19 cellular contexts compared by ENCODE assay signal in genomic region chr1:156712626-156713025, GRCh38. TPM values are rescaled to one million over a fixed set of nuclear protein-coding genes. Genes with fewer than 3 reads are reported as not detected.
DNase-seq lines count a peak whose midpoint lies in the region; ATAC-seq and TF ChIP-seq lines count a peak whose summit lies in the region.
"Had no signal": no experiment of that assay in that cellular context is flagged by ENCODE, and none has a peak within 500 bp of the region (broad histone marks: within the 10 kb centered on the region; RNA-seq: fewer than 3 reads in every experiment).

No MANE protein-coding gene starts in this region.

- WGBS in mesodermal cell (ENCODE audit: insufficient coverage in 2 of 2), 2 experiments: 68 to 69% methylated on average over 2 to 3 of the region's 3 CpGs

- POLR2A ChIA-PET in naive thymus-derived CD4-positive, alpha-beta T cell (lab: Charles Lee): interaction anchor here (0.5 kb wide), 1 partner anchor 759 kb away, joined by 3 read pairs; no protein-coding TSS in a partner anchor
- POLR2A ChIA-PET in CD4-positive, alpha-beta T cell (lab: Charles Lee): interaction anchor here (0.8 kb wide), 1 partner anchor 9 kb away, joined by 4 read pairs; no protein-coding TSS in a partner anchor

- H3K36me3 Mint-ChIP-seq in HFFc6 (ENCODE audit: low read depth): peaks cover 12% of the 10 kb centered on the region
- peaks cover 0 to 9% (median 0%) of the 10 kb centered on the region in 5 donors for H3K36me3 Mint-ChIP-seq in naive thymus-derived CD4-positive, alpha-beta T cell
- H3K36me3 Mint-ChIP-seq in CD4-positive, alpha-beta T cell (ENCODE audit: low read depth): peaks cover 23% of the 10 kb centered on the region

- H3K9me3 ChIP-seq in breast epithelium (no peaks in the 10 kb centered on the region), mesodermal cell (ENCODE audit: control insufficient read depth, low read length) (no peaks in the 10 kb centered on the region)
- no peaks in the 10 kb centered on the region for H3K9me3 ChIP-seq in naive thymus-derived CD4-positive, alpha-beta T cell (ENCODE audit: control insufficient read depth in 2 of 3, low read length in 3 of 3)
- H3K9me3 ChIP-seq in CD4-positive, alpha-beta T cell (ENCODE audit: control insufficient read depth, low read length): no peaks in the 10 kb centered on the region

- peak overlapping the region; percentile 4; the same call in 1 of the 2 replicates for H3K27ac ChIP-seq in C4-2B
- H3K27ac ChIP-seq in breast epithelium: peak overlapping the region; percentile 60 to 94
- peak overlapping the region; percentile 47 for H3K27ac ChIP-seq in mesodermal cell (ENCODE audit: low read depth, low read length, severe bottlenecking)
- H3K27ac ChIP-seq in naive thymus-derived CD4-positive, alpha-beta T cell (ENCODE audit: low read depth, low read length): no peak overlapping the region
- no peak overlapping the region for H3K27ac ChIP-seq in CD4-positive, alpha-beta T cell (ENCODE audit: low read depth, low read length)
- H3K27ac ChIP-seq: SK-N-MC had no signal

- TF ChIP-seq POLR2A in breast epithelium (IDR thresholded peaks at IDR 0.05): no peak

- no peak for ATAC-seq in naive thymus-derived CD4-positive, alpha-beta T cell
- no peak for ATAC-seq in CD4-positive, alpha-beta T cell (ENCODE audit: poor library complexity)
- ATAC-seq: activated T-cell treated with anti-CD3 and anti-CD28 coated beads, Interleukin-2, amount 50 U/mL, for 4 hours; left colon had no signal

- H3K27ac Mint-ChIP-seq in HFFc6: peak overlapping the region; percentile 18; the same call in 1 of the 2 replicates
- H3K27ac Mint-ChIP-seq in naive thymus-derived CD4-positive, alpha-beta T cell: no peak overlapping the region
- no peak overlapping the region for H3K27ac Mint-ChIP-seq in CD4-positive, alpha-beta T cell
- H3K27ac Mint-ChIP-seq: activated naive CD4-positive, alpha-beta T cell treated with anti-CD3 and anti-CD28 coated beads, Interleukin-2, amount 50 U/mL, for 24 hours had no signal

- H3K4me1 Mint-ChIP-seq in HFFc6 (ENCODE audit: low read depth): peaks cover 73% of the 10 kb centered on the region
- peaks cover 0 to 10% (median 3%) of the 10 kb centered on the region in 7 donors for H3K4me1 Mint-ChIP-seq in naive thymus-derived CD4-positive, alpha-beta T cell
- no peaks in the 10 kb centered on the region for H3K4me1 Mint-ChIP-seq in CD4-positive, alpha-beta T cell (ENCODE audit: low read depth)
- H3K4me1 Mint-ChIP-seq: activated naive CD4-positive, alpha-beta T cell treated with anti-CD3 and anti-CD28 coated beads, Interleukin-2, amount 50 U/mL, for 24 hours had no signal

- H3K4me3 ChIP-seq in breast epithelium (no peak overlapping the region), mesodermal cell (ENCODE audit: extremely low read depth, insufficient read depth, low read length, poor library complexity, severe bottlenecking) (no peak overlapping the region)
- no peak overlapping the region for H3K4me3 ChIP-seq in naive thymus-derived CD4-positive, alpha-beta T cell (ENCODE audit: low read length)
- H3K4me3 ChIP-seq: SK-N-MC had no signal

- H3K27me3 ChIP-seq in breast epithelium: no peaks in the 10 kb centered on the region
- H3K27me3 ChIP-seq in naive thymus-derived CD4-positive, alpha-beta T cell (ENCODE audit: control insufficient read depth in 2 of 2, insufficient read depth in 2 of 2, low read length in 2 of 2): no peaks in the 10 kb centered on the region
- H3K27me3 ChIP-seq in CD4-positive, alpha-beta T cell (ENCODE audit: control insufficient read depth, insufficient read depth, low read length): no peaks in the 10 kb centered on the region

- TF ChIP-seq CTCF in C4-2B (conservative IDR thresholded peaks at IDR 0.05) (no peak), HFFc6 (IDR thresholded peaks at IDR 0.05) (no peak), breast epithelium (IDR thresholded peaks at IDR 0.05) (no peak)
- no peak for TF ChIP-seq CTCF in CD4-positive, alpha-beta T cell (IDR thresholded peaks at IDR 0.05)

- no peaks in the 10 kb centered on the region; the same call in 1 of the 2 replicates for H3K27me3 Mint-ChIP-seq in HFFc6 (ENCODE audit: insufficient read depth)
- H3K27me3 Mint-ChIP-seq in naive thymus-derived CD4-positive, alpha-beta T cell: peaks cover 0 to under 1% (median 0%) of the 10 kb centered on the region in 5 donors
- no peaks in the 10 kb centered on the region for H3K27me3 Mint-ChIP-seq in CD4-positive, alpha-beta T cell
- H3K27me3 Mint-ChIP-seq: activated naive CD4-positive, alpha-beta T cell treated with anti-CD3 and anti-CD28 coated beads, Interleukin-2, amount 50 U/mL, for 24 hours; CD4-positive, alpha-beta memory T cell had no signal

- intact Hi-C loops in breast epithelium (cut with DNase I; ENCODE audit: low total_unique reads): no loop called here
- intact Hi-C loops in naive thymus-derived CD4-positive, alpha-beta T cell (cut with micrococcal nuclease): no loop called here
- intact Hi-C loops in CD4-positive, alpha-beta T cell (cut with DNase I, micrococcal nuclease): no loop called here

- DNase-seq in HFFc6 (no peak), breast epithelium (ENCODE audit: low spot score in 2 of 2) (no peak), HT-29 (ENCODE audit: low spot score) (no peak), cerebellum (ENCODE audit: low spot score) (no peak)
- no peak for DNase-seq in naive thymus-derived CD4-positive, alpha-beta T cell
- no peak for DNase-seq in CD4-positive, alpha-beta T cell
- DNase-seq: activated T-cell treated with anti-CD3 and anti-CD28 coated beads, Interleukin-2, amount 50 U/mL, for 4 hours; CD4-positive, alpha-beta memory T cell; DMS53; left colon; NCI-H1436; NCI-H2171; occipital lobe; OCI-M1; T-helper 9 cell had no signal

- no peaks in the 10 kb centered on the region for H3K9me3 Mint-ChIP-seq in HFFc6
- no peaks in the 10 kb centered on the region for H3K9me3 Mint-ChIP-seq in naive thymus-derived CD4-positive, alpha-beta T cell
- H3K9me3 Mint-ChIP-seq in CD4-positive, alpha-beta T cell: no peaks in the 10 kb centered on the region
- H3K9me3 Mint-ChIP-seq: activated naive CD4-positive, alpha-beta T cell treated with anti-CD3 and anti-CD28 coated beads, Interleukin-2, amount 50 U/mL, for 24 hours; activated T-cell treated with anti-CD3 and anti-CD28 coated beads, Interleukin-2, amount 50 U/mL, for 4 hours; CD4-positive, alpha-beta memory T cell had no signal

- H3K36me3 ChIP-seq in breast epithelium: no peaks in the 10 kb centered on the region
- no peaks in the 10 kb centered on the region for H3K36me3 ChIP-seq in mesodermal cell (ENCODE audit: control insufficient read depth, insufficient read depth, low read length)
- H3K36me3 ChIP-seq in naive thymus-derived CD4-positive, alpha-beta T cell (ENCODE audit: control insufficient read depth in 2 of 3, insufficient read depth in 3 of 3, low read length in 3 of 3): no peaks in the 10 kb centered on the region

- H3K4me1 ChIP-seq in breast epithelium (peaks cover 24 to 47% of the 10 kb centered on the region in 2 donors), mesodermal cell (ENCODE audit: control insufficient read depth, insufficient read depth, low read length, poor library complexity, severe bottlenecking) (peaks cover 44% of the 10 kb centered on the region)
- H3K4me1 ChIP-seq in naive thymus-derived CD4-positive, alpha-beta T cell (ENCODE audit: control insufficient read depth in 2 of 2, insufficient read depth in 2 of 2, low read length in 2 of 2): no peaks in the 10 kb centered on the region

- H3K4me3 Mint-ChIP-seq in HFFc6: no peak overlapping the region
- no peak overlapping the region for H3K4me3 Mint-ChIP-seq in naive thymus-derived CD4-positive, alpha-beta T cell
- no peak overlapping the region for H3K4me3 Mint-ChIP-seq in CD4-positive, alpha-beta T cell
- H3K4me3 Mint-ChIP-seq: activated naive CD4-positive, alpha-beta T cell treated with anti-CD3 and anti-CD28 coated beads, Interleukin-2, amount 50 U/mL, for 24 hours; activated T-cell treated with anti-CD3 and anti-CD28 coated beads, Interleukin-2, amount 50 U/mL, for 4 hours; CD4-positive, alpha-beta memory T cell had no signal

- CTCF ChIA-PET in naive thymus-derived CD4-positive, alpha-beta T cell (lab: Charles Lee): interaction anchor here (0.7 to 3.4 kb wide), 3 partner anchors 15 to 25 kb away, joined by 3 to 14 read pairs (median 5); partner anchors contain the start of gene METTL25B
- CTCF ChIA-PET in CD4-positive, alpha-beta T cell (lab: Charles Lee): interaction anchor here (2.8 to 3.0 kb wide), 2 partner anchors 14 to 23 kb away, joined by 7 to 11 read pairs; no protein-coding TSS in a partner anchor

RNA-seq across cellular contexts. Expression of gene CRABP2, which starts 7.2 kb away (rescaled TPM):
- total RNA-seq in HFFc6 (2021; fragmentation: NEBNext Ultra II Directional; extraction: Animal tissue kit (Norgen Biotek cat#: 25700)): 10 to 100 TPM; 55.9 to 70.4 (median 59.2) TPM
- total RNA-seq in breast epithelium: 10 to 100 TPM in 2 of 3 donors, 1 to 10 TPM in 1; 4.2 to 61.6 (median 28.2) TPM
- polyA plus RNA-seq in mesodermal cell (2013, experiment 1 of 2): 675 TPM
- 571 TPM for polyA plus RNA-seq in mesodermal cell (2013, experiment 2 of 2)
- 1 to 10 TPM in 4 of 5 experiments, under 1 TPM in 1; 0.38 to 2.5 (median 1.4) TPM for total RNA-seq in naive thymus-derived CD4-positive, alpha-beta T cell
- polyA plus RNA-seq in naive thymus-derived CD4-positive, alpha-beta T cell: 1 to 10 TPM in 1 of 2 donors, under 1 TPM in 1; 0.40 to 1.1 TPM
- 289 and 312 TPM in 2 replicates for total RNA-seq in HT-29 (2014; rRNA removed; shearing (Covaris generic))
- total RNA-seq in cerebellum: 9.6 TPM
- total RNA-seq in CD4-positive, alpha-beta T cell: 1 to 10 TPM; 3.2 to 4.2 TPM

RNA-seq across cellular contexts. Expression of gene METTL25B, which starts 15.6 kb away (rescaled TPM):
- total RNA-seq in HFFc6 (2021; fragmentation: NEBNext Ultra II Directional; extraction: Animal tissue kit (Norgen Biotek cat#: 25700)): 10 to 100 TPM; 11.2 to 16.0 (median 13.9) TPM
- total RNA-seq in breast epithelium (10 to 100 TPM; 15.5 to 41.3 (median 30.2) TPM), cerebellum (7.9 TPM)
- polyA plus RNA-seq in mesodermal cell (2013, experiment 1 of 2): 31.7 TPM
- 24.9 TPM for polyA plus RNA-seq in mesodermal cell (2013, experiment 2 of 2)
- 10 to 100 TPM; 16.0 to 29.8 (median 29.1) TPM for total RNA-seq in naive thymus-derived CD4-positive, alpha-beta T cell
- polyA plus RNA-seq in naive thymus-derived CD4-positive, alpha-beta T cell: 1 to 10 TPM; 4.4 to 5.1 TPM
- total RNA-seq in HT-29 (2014; rRNA removed; shearing (Covaris generic)): 30.0 and 30.3 TPM in 2 replicates
- 10 to 100 TPM; 10.6 to 12.0 TPM for total RNA-seq in CD4-positive, alpha-beta T cell

RNA-seq across cellular contexts. Expression of gene ISG20L2, which starts 15.9 kb away (rescaled TPM):
- total RNA-seq in HFFc6 (2021; fragmentation: NEBNext Ultra II Directional; extraction: Animal tissue kit (Norgen Biotek cat#: 25700)): 10 to 100 TPM; 16.2 to 26.9 (median 20.6) TPM
- total RNA-seq in breast epithelium: 10 to 100 TPM; 13.6 to 25.2 (median 21.0) TPM
- polyA plus RNA-seq in mesodermal cell (2013, experiment 1 of 2): 31.7 TPM
- polyA plus RNA-seq in mesodermal cell (2013, experiment 2 of 2): 24.1 TPM
- 10 to 100 TPM; 44.7 to 59.9 (median 53.9) TPM for total RNA-seq in naive thymus-derived CD4-positive, alpha-beta T cell
- 10 to 100 TPM; 15.3 to 20.6 TPM for polyA plus RNA-seq in naive thymus-derived CD4-positive, alpha-beta T cell
- 30.8 and 33.2 TPM in 2 replicates for total RNA-seq in HT-29 (2014; rRNA removed; shearing (Covaris generic))
- total RNA-seq in cerebellum: 12.0 TPM
- total RNA-seq in CD4-positive, alpha-beta T cell: 10 to 100 TPM; 44.2 to 50.9 TPM

RNA-seq across cellular contexts. Expression of gene MRPL24, which starts 28.3 kb away (rescaled TPM):
- 10 to 100 TPM; 82.5 to 93.7 (median 86.8) TPM for total RNA-seq in HFFc6 (2021; fragmentation: NEBNext Ultra II Directional; extraction: Animal tissue kit (Norgen Biotek cat#: 25700))
- total RNA-seq in breast epithelium: 10 to 100 TPM; 36.6 to 63.9 (median 63.8) TPM
- 42.2 TPM for polyA plus RNA-seq in mesodermal cell (2013, experiment 1 of 2)
- 38.4 TPM for polyA plus RNA-seq in mesodermal cell (2013, experiment 2 of 2)
- 10 to 100 TPM; 19.1 to 68.9 (median 47.2) TPM for total RNA-seq in naive thymus-derived CD4-positive, alpha-beta T cell
- 10 to 100 TPM; 86.3 to 98.0 TPM for polyA plus RNA-seq in naive thymus-derived CD4-positive, alpha-beta T cell
- total RNA-seq in HT-29 (2014; rRNA removed; shearing (Covaris generic)): 111 and 115 TPM in 2 replicates
- total RNA-seq in cerebellum: 13.8 TPM
- 10 to 100 TPM; 11.7 to 11.9 TPM for total RNA-seq in CD4-positive, alpha-beta T cell

RNA-seq across cellular contexts. Expression of gene NES, which starts 35.4 kb away (rescaled TPM):
- 100 to 1,000 TPM; 106 to 126 (median 116) TPM for total RNA-seq in HFFc6 (2021; fragmentation: NEBNext Ultra II Directional; extraction: Animal tissue kit (Norgen Biotek cat#: 25700))
- total RNA-seq in breast epithelium: 10 to 100 TPM in 2 of 3 donors, 1 to 10 TPM in 1; 9.9 to 28.5 (median 14.9) TPM
- 217 TPM for polyA plus RNA-seq in mesodermal cell (2013, experiment 1 of 2)
- polyA plus RNA-seq in mesodermal cell (2013, experiment 2 of 2): 200 TPM
- under 1 TPM in 1 of 5 experiments, not detected in 4; 0.05 TPM for total RNA-seq in naive thymus-derived CD4-positive, alpha-beta T cell
- polyA plus RNA-seq in naive thymus-derived CD4-positive, alpha-beta T cell: not detected
- 0.31 and 0.44 TPM in 2 replicates for total RNA-seq in HT-29 (2014; rRNA removed; shearing (Covaris generic))
- total RNA-seq in cerebellum: 45.5 TPM
- total RNA-seq in CD4-positive, alpha-beta T cell: not detected
- total RNA-seq: CD4-positive, alpha-beta memory T cell had no signal
- polyA plus RNA-seq: CD4-positive, alpha-beta memory T cell had no signal

Comparison
In these comparisons a context has a peak if more than half of its experiments do, and no peak if none do; other contexts are left out.
1. H3K27ac ChIP-seq: peak in C4-2B (single experiment), breast epithelium (2 of 2) and mesodermal cell (single experiment); none in naive thymus-derived CD4-positive, alpha-beta T cell (single experiment) and CD4-positive, alpha-beta T cell (single experiment).